Comparison of ENCODE assay signal across 1 cellular context in genomic region chr9:136482046-136482792, GRCh38.
TF ChIP-seq lines count a peak whose summit lies in the region.

No MANE protein-coding gene starts in this region.

TF ChIP-seq in SK-N-SH treated with all-trans-retinoic acid at 6 μM for 48 hours, 23 proteins besides CTCF, POLR2A, EP300 and RAD21 (continued from another document):
- TF ChIP-seq, protein P1, sequence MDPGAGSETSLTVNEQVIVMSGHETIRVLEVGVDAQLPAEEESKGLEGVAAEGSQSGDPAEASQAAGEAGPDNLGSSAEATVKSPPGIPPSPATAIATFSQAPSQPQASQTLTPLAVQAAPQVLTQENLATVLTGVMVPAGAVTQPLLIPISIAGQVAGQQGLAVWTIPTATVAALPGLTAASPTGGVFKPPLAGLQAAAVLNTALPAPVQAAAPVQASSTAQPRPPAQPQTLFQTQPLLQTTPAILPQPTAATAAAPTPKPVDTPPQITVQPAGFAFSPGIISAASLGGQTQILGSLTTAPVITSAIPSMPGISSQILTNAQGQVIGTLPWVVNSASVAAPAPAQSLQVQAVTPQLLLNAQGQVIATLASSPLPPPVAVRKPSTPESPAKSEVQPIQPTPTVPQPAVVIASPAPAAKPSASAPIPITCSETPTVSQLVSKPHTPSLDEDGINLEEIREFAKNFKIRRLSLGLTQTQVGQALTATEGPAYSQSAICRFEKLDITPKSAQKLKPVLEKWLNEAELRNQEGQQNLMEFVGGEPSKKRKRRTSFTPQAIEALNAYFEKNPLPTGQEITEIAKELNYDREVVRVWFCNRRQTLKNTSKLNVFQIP (CRISPR knock-in tag; IDR thresholded peaks at IDR 0.05; ENCODE audit: borderline replicate concordance, low read depth), result no peak
- TF ChIP-seq, protein P2, sequence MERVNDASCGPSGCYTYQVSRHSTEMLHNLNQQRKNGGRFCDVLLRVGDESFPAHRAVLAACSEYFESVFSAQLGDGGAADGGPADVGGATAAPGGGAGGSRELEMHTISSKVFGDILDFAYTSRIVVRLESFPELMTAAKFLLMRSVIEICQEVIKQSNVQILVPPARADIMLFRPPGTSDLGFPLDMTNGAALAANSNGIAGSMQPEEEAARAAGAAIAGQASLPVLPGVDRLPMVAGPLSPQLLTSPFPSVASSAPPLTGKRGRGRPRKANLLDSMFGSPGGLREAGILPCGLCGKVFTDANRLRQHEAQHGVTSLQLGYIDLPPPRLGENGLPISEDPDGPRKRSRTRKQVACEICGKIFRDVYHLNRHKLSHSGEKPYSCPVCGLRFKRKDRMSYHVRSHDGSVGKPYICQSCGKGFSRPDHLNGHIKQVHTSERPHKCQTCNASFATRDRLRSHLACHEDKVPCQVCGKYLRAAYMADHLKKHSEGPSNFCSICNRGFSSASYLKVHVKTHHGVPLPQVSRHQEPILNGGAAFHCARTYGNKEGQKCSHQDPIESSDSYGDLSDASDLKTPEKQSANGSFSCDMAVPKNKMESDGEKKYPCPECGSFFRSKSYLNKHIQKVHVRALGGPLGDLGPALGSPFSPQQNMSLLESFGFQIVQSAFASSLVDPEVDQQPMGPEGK (CRISPR knock-in tag; IDR thresholded peaks at IDR 0.05; ENCODE audit: borderline replicate concordance), result no peak
- TF ChIP-seq GLIS3 (CRISPR knock-in tag; IDR thresholded peaks at IDR 0.05) (no peak), PPARA (CRISPR knock-in tag; IDR thresholded peaks at IDR 0.05; ENCODE audit: borderline replicate concordance) (no peak)
